In genomic region chr11:67572747-67573419, GRCh38 we compare ENCODE assay signal across 1 cellular context.
A peak's percentile ranks its signal among the peaks of the same experiment; 100 is the strongest.
TF ChIP-seq lines count a peak whose summit lies in the region.

No MANE protein-coding gene starts in this region.

TF ChIP-seq in K562, 482 proteins besides CTCF, POLR2A, EP300 and RAD21 (continued from another document and continues in another):
- TF ChIP-seq ZBTB7A (IDR thresholded peaks at IDR 0.05; ENCODE audit: borderline replicate concordance, control insufficient read depth, low read depth, low read length) (peak; percentile 26; the same call in 1 of the 2 replicates), ARID1B (IDR thresholded peaks at IDR 0.05) (peak; percentile 79), USF2 (CRISPR knock-in tag; IDR thresholded peaks at IDR 0.05) (peak; percentile 41; the same call in 1 of the 2 replicates), CBFA2T2 (conservative IDR thresholded peaks at IDR 0.05) (peak; percentile 66), RFX1 (IDR thresholded peaks at IDR 0.05) (no peak), SNRNP70 (optimal IDR thresholded peaks at IDR 0.05; ENCODE audit: low read depth, low read length) (no peak), XRCC3 (IDR thresholded peaks at IDR 0.05) (no peak), PHB2 (IDR thresholded peaks at IDR 0.05; ENCODE audit: low read depth) (no peak), TARDBP (IDR thresholded peaks at IDR 0.05) (no peak), TEAD4 (IDR thresholded peaks at IDR 0.05; ENCODE audit: low read length) (peak; percentile 39), TEAD4 (CRISPR knock-in tag; IDR thresholded peaks at IDR 0.05; ENCODE audit: borderline replicate concordance) (no peak), ZNF318 (IDR thresholded peaks at IDR 0.05; ENCODE audit: borderline replicate concordance in 1 of 2, low read depth in 1 of 2) (0 out of 4 replicates have a peak, but pooled peaks of 1 of the 2 experiments have one; percentile 20), ZBTB8A (IDR thresholded peaks at IDR 0.05; ENCODE audit: partially characterized antibody) (no peak), NBN (IDR thresholded peaks at IDR 0.05; ENCODE audit: low read depth) (no peak), RBFOX2 (IDR thresholded peaks at IDR 0.05; ENCODE audit: low read depth, low read length) (peak; percentile 46), MCM2 (IDR thresholded peaks at IDR 0.05; ENCODE audit: low read depth) (no peak), MYC (IDR thresholded peaks at IDR 0.05; ENCODE audit: low read depth, low read length) (0 out of 2 replicates have a peak, but pooled peaks have one; percentile 14), MYC (CRISPR knock-in tag; IDR thresholded peaks at IDR 0.05; ENCODE audit: borderline replicate concordance, low read depth) (no peak), PHF20 (IDR thresholded peaks at IDR 0.05; ENCODE audit: partially characterized antibody) (peak; percentile 22), DACH1 (IDR thresholded peaks at IDR 0.05; ENCODE audit: partially characterized antibody) (peak; percentile 13), THRAP3 (IDR thresholded peaks at IDR 0.05; ENCODE audit: borderline replicate concordance) (no peak), ILK (tag; IDR thresholded peaks at IDR 0.05; ENCODE audit: borderline replicate concordance, low read depth) (no peak), ZBTB40 (IDR thresholded peaks at IDR 0.05) (peak; percentile 26; the same call in 1 of the 2 replicates), ZBTB40 (CRISPR knock-in tag; IDR thresholded peaks at IDR 0.05) (no peak), ZFP36 (IDR thresholded peaks at IDR 0.05; ENCODE audit: low read depth, low read length, partially characterized antibody) (no peak), RFX7 (CRISPR knock-in tag; IDR thresholded peaks at IDR 0.05) (no peak), SMARCA5 (IDR thresholded peaks at IDR 0.05) (no peak)
- TF ChIP-seq, protein P1, sequence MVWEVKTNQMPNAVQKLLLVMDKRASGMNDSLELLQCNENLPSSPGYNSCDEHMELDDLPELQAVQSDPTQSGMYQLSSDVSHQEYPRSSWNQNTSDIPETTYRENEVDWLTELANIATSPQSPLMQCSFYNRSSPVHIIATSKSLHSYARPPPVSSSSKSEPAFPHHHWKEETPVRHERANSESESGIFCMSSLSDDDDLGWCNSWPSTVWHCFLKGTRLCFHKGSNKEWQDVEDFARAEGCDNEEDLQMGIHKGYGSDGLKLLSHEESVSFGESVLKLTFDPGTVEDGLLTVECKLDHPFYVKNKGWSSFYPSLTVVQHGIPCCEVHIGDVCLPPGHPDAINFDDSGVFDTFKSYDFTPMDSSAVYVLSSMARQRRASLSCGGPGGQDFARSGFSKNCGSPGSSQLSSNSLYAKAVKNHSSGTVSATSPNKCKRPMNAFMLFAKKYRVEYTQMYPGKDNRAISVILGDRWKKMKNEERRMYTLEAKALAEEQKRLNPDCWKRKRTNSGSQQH (CRISPR knock-in tag; IDR thresholded peaks at IDR 0.05) = no peak
- TF ChIP-seq, protein P2, sequence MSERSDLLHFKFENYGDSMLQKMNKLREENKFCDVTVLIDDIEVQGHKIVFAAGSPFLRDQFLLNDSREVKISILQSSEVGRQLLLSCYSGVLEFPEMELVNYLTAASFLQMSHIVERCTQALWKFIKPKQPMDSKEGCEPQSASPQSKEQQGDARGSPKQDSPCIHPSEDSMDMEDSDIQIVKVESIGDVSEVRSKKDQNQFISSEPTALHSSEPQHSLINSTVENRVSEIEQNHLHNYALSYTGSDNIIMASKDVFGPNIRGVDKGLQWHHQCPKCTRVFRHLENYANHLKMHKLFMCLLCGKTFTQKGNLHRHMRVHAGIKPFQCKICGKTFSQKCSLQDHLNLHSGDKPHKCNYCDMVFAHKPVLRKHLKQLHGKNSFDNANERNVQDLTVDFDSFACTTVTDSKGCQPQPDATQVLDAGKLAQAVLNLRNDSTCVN (CRISPR knock-in tag; IDR thresholded peaks at IDR 0.05) = no peak
- TF ChIP-seq, protein P3, sequence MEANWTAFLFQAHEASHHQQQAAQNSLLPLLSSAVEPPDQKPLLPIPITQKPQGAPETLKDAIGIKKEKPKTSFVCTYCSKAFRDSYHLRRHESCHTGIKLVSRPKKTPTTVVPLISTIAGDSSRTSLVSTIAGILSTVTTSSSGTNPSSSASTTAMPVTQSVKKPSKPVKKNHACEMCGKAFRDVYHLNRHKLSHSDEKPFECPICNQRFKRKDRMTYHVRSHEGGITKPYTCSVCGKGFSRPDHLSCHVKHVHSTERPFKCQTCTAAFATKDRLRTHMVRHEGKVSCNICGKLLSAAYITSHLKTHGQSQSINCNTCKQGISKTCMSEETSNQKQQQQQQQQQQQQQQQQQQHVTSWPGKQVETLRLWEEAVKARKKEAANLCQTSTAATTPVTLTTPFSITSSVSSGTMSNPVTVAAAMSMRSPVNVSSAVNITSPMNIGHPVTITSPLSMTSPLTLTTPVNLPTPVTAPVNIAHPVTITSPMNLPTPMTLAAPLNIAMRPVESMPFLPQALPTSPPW (CRISPR knock-in tag; IDR thresholded peaks at IDR 0.05) = no peak
- TF ChIP-seq, protein P4, sequence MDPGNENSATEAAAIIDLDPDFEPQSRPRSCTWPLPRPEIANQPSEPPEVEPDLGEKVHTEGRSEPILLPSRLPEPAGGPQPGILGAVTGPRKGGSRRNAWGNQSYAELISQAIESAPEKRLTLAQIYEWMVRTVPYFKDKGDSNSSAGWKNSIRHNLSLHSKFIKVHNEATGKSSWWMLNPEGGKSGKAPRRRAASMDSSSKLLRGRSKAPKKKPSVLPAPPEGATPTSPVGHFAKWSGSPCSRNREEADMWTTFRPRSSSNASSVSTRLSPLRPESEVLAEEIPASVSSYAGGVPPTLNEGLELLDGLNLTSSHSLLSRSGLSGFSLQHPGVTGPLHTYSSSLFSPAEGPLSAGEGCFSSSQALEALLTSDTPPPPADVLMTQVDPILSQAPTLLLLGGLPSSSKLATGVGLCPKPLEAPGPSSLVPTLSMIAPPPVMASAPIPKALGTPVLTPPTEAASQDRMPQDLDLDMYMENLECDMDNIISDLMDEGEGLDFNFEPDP (CRISPR knock-in tag; IDR thresholded peaks at IDR 0.05) = no peak
- TF ChIP-seq, protein P5, sequence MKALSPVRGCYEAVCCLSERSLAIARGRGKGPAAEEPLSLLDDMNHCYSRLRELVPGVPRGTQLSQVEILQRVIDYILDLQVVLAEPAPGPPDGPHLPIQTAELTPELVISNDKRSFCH (CRISPR knock-in tag; IDR thresholded peaks at IDR 0.05) = no peak
- TF ChIP-seq, protein P5 (tag; IDR thresholded peaks at IDR 0.05) = peak; percentile 62; the same call in 1 of the 2 replicates
